In genomic region chr18:44343570-44343969, GRCh38 we compare ENCODE assay signal across 27 cellular contexts.
"Had no signal": no experiment of that assay in that cellular context is flagged by ENCODE, and none has a peak within 500 bp of the region (broad histone marks: within the 10 kb centered on the region; RNA-seq: fewer than 3 reads in every experiment).

No MANE protein-coding gene starts in this region.

- H3K36me3 ChIP-seq: adrenal gland, ascending aorta, breast epithelium, MG63, SJCRH30 had no signal

- H3K4me3 Mint-ChIP-seq: activated CD4-positive, alpha-beta memory T cell treated with anti-CD3 and anti-CD28 coated beads, Interleukin-2, amount 10 ng/mL, durations not matched to agents 7 days and 5 days; activated CD4-positive, alpha-beta T cell treated with anti-CD3 and anti-CD28 coated beads, Interleukin-2, amount 10 ng/mL, durations not matched to agents 7 days and 5 days; activated naive CD8-positive, alpha-beta T cell treated with anti-CD3 and anti-CD28 coated beads, Interleukin-2, amount 10 ng/mL, durations not matched to agents 7 days and 5 days; central memory CD8-positive, alpha-beta T cell had no signal

- ATAC-seq: HepG2 had no signal

- DNase-seq: activated CD4-positive, alpha-beta memory T cell treated with anti-CD3 and anti-CD28 coated beads, Interleukin-2, amount 10 ng/mL, durations not matched to agents 7 days and 5 days; activated CD4-positive, alpha-beta T cell treated with anti-CD3 and anti-CD28 coated beads, Interleukin-2, amount 10 ng/mL, durations not matched to agents 7 days and 5 days; activated CD4-positive, CD25-positive, alpha-beta regulatory T cell; activated CD8-positive, alpha-beta memory T cell treated with anti-CD3 and anti-CD28 coated beads, Interleukin-2, amount 50 U/mL, for 4 hours; activated naive CD4-positive, alpha-beta T cell treated with anti-CD3 and anti-CD28 coated beads, Interleukin-2, amount 50 U/mL, for 16 hours; activated naive CD8-positive, alpha-beta T cell treated with anti-CD3 and anti-CD28 coated beads, Interleukin-2, amount 10 ng/mL, durations not matched to agents 7 days and 5 days; adrenal gland; MG63; MV-4-11; NCI-H1092 treated with DMSO at 0.1 percent for 48 hours; NCI-H1417 treated with DMSO at 0.1 percent for 48 hours; NCI-H1694; NCI-H2029; NCI-H2107; NCI-H2171 treated with DMSO at 0.1 percent for 48 hours; NCI-H226; NCI-H510A; NCI-H526 treated with DMSO at 0.1 percent for 48 hours; SJCRH30; SK-N-SH; T-helper 1 cell had no signal

- H3K4me1 Mint-ChIP-seq: activated CD4-positive, alpha-beta memory T cell treated with anti-CD3 and anti-CD28 coated beads, Interleukin-2, amount 10 ng/mL, durations not matched to agents 7 days and 5 days; activated CD4-positive, alpha-beta T cell treated with anti-CD3 and anti-CD28 coated beads, Interleukin-2, amount 10 ng/mL, durations not matched to agents 7 days and 5 days; activated naive CD8-positive, alpha-beta T cell treated with anti-CD3 and anti-CD28 coated beads, Interleukin-2, amount 10 ng/mL, durations not matched to agents 7 days and 5 days; central memory CD8-positive, alpha-beta T cell had no signal

- H3K9me2 ChIP-seq: SK-N-SH had no signal

- H3K9me3 ChIP-seq: adrenal gland, ascending aorta, SJCRH30 had no signal

- H3K4me3 ChIP-seq: adrenal gland, ascending aorta, breast epithelium, MG63, SJCRH30 had no signal

- H3K27ac ChIP-seq: adrenal gland, ascending aorta, breast epithelium, KMS-11, SJCRH30, VCaP had no signal

- H3K27me3 Mint-ChIP-seq: activated CD4-positive, alpha-beta memory T cell treated with anti-CD3 and anti-CD28 coated beads, Interleukin-2, amount 10 ng/mL, durations not matched to agents 7 days and 5 days; activated CD4-positive, alpha-beta T cell treated with anti-CD3 and anti-CD28 coated beads, Interleukin-2, amount 10 ng/mL, durations not matched to agents 7 days and 5 days; activated naive CD8-positive, alpha-beta T cell treated with anti-CD3 and anti-CD28 coated beads, Interleukin-2, amount 10 ng/mL, durations not matched to agents 7 days and 5 days; central memory CD8-positive, alpha-beta T cell had no signal

- H3K4me1 ChIP-seq: adrenal gland, breast epithelium, SJCRH30 had no signal

- H3K27me3 ChIP-seq: adrenal gland, ascending aorta, breast epithelium, MG63, SJCRH30 had no signal

- H3K27ac Mint-ChIP-seq: activated CD4-positive, alpha-beta memory T cell treated with anti-CD3 and anti-CD28 coated beads, Interleukin-2, amount 10 ng/mL, durations not matched to agents 7 days and 5 days; activated CD4-positive, alpha-beta T cell treated with anti-CD3 and anti-CD28 coated beads, Interleukin-2, amount 10 ng/mL, durations not matched to agents 7 days and 5 days; activated naive CD8-positive, alpha-beta T cell treated with anti-CD3 and anti-CD28 coated beads, Interleukin-2, amount 10 ng/mL, durations not matched to agents 7 days and 5 days had no signal

- H3K36me3 Mint-ChIP-seq: activated naive CD8-positive, alpha-beta T cell treated with anti-CD3 and anti-CD28 coated beads, Interleukin-2, amount 10 ng/mL, durations not matched to agents 7 days and 5 days had no signal

- H3K4me2 ChIP-seq: KMS-11, SK-N-SH had no signal
